ENCODE assay signal across 1 cellular context in genomic region chr20:31721408-31722332, GRCh38.
A peak's percentile ranks its signal among the peaks of the same experiment; 100 is the strongest.
TF ChIP-seq lines count a peak whose summit lies in the region.

No MANE protein-coding gene starts in this region.

TF ChIP-seq in K562, 482 proteins besides CTCF, POLR2A, EP300 and RAD21 (continued from another document):
- TF ChIP-seq SMARCB1 (IDR thresholded peaks at IDR 0.05; ENCODE audit: insufficient read length, low read depth) (no peak), ETS1 (conservative IDR thresholded peaks at IDR 0.05; ENCODE audit: control insufficient read depth, low read depth, low read length) (no peak), SP1 (CRISPR knock-in tag; IDR thresholded peaks at IDR 0.05) (0 out of 2 replicates have a peak, but pooled peaks have one; percentile 36), SIN3B (IDR thresholded peaks at IDR 0.05; ENCODE audit: low read depth) (no peak), ZNF77 (CRISPR knock-in tag; IDR thresholded peaks at IDR 0.05) (no peak), DACH1 (IDR thresholded peaks at IDR 0.05; ENCODE audit: partially characterized antibody) (no peak), RBBP5 (IDR thresholded peaks at IDR 0.05; ENCODE audit: borderline replicate concordance, insufficient read depth, low read length, poor library complexity, severe bottlenecking) (peak; percentile 68), ZNF609 (CRISPR knock-in tag; IDR thresholded peaks at IDR 0.05; ENCODE audit: borderline replicate concordance) (0 out of 2 replicates have a peak, but pooled peaks have one; percentile 37), TRIM24 (IDR thresholded peaks at IDR 0.05) (no peak), PTBP1 (IDR thresholded peaks at IDR 0.05; ENCODE audit: low read depth, low read length) (no peak), SIN3A (IDR thresholded peaks at IDR 0.05; ENCODE audit: borderline replicate concordance in 2 of 2, control insufficient read depth in 1 of 2, low read depth in 2 of 2, low read length in 2 of 2) (peak in 1 of 2 experiments; percentile 55; a peak in 1 of 4 replicates), KDM5B (IDR thresholded peaks at IDR 0.05; ENCODE audit: insufficient replicate concordance, low read depth, low read length) (peak; percentile 43), ZC3H11A (IDR thresholded peaks at IDR 0.05; ENCODE audit: low read depth, low read length) (no peak), TEAD1 (CRISPR knock-in tag; IDR thresholded peaks at IDR 0.05) (no peak), TARDBP (IDR thresholded peaks at IDR 0.05) (no peak), NUFIP1 (IDR thresholded peaks at IDR 0.05; ENCODE audit: partially characterized antibody) (no peak), ZNF311 (CRISPR knock-in tag; IDR thresholded peaks at IDR 0.05) (no peak), ZEB2 (IDR thresholded peaks at IDR 0.05) (no peak), SLC30A9 (CRISPR knock-in tag; IDR thresholded peaks at IDR 0.05) (no peak), ZNF23 (CRISPR knock-in tag; IDR thresholded peaks at IDR 0.05) (no peak), ELF2 (CRISPR knock-in tag; IDR thresholded peaks at IDR 0.05) (peak; percentile 50; the same call in 1 of the 2 replicates), TAL1 (IDR thresholded peaks at IDR 0.05) (no peak), POLR2G (IDR thresholded peaks at IDR 0.05; ENCODE audit: low read depth, low read length) (no peak), PBX2 (CRISPR knock-in tag; IDR thresholded peaks at IDR 0.05; ENCODE audit: low read depth) (no peak), PBX2 (tag; conservative IDR thresholded peaks at IDR 0.05; ENCODE audit: low read depth) (no peak), TFAP4 (CRISPR knock-in tag; IDR thresholded peaks at IDR 0.05; ENCODE audit: borderline replicate concordance) (no peak), ZNF592 (IDR thresholded peaks at IDR 0.05) (no peak), SNIP1 (IDR thresholded peaks at IDR 0.05; ENCODE audit: low read depth) (no peak), FOXP4 (CRISPR knock-in tag; IDR thresholded peaks at IDR 0.05; ENCODE audit: borderline replicate concordance) (no peak), SMARCA5 (IDR thresholded peaks at IDR 0.05) (no peak), ZBTB8A (IDR thresholded peaks at IDR 0.05; ENCODE audit: partially characterized antibody) (no peak), SAFB2 (IDR thresholded peaks at IDR 0.05; ENCODE audit: borderline replicate concordance, low read depth, low read length, severe bottlenecking) (no peak), NCOA1 (IDR thresholded peaks at IDR 0.05; ENCODE audit: low read depth) (no peak), ZNF445 (CRISPR knock-in tag; IDR thresholded peaks at IDR 0.05; ENCODE audit: low read depth) (no peak), ZNF354B (CRISPR knock-in tag; IDR thresholded peaks at IDR 0.05) (no peak), CHD1 (IDR thresholded peaks at IDR 0.05; ENCODE audit: low read length) (peak; percentile 6), BRF1 (IDR thresholded peaks at IDR 0.05; ENCODE audit: borderline replicate concordance, extremely low read depth, insufficient read length) (no peak), ELF1 (tag; IDR thresholded peaks at IDR 0.05) (no peak), RBM17 (IDR thresholded peaks at IDR 0.05; ENCODE audit: borderline replicate concordance, low read depth, low read length) (no peak), TCF15 (CRISPR knock-in tag; IDR thresholded peaks at IDR 0.05) (no peak), EP400 (IDR thresholded peaks at IDR 0.05) (no peak)
TF ChIP-seq in K562: peak in this region for 8.
